In the genomic region with DNA sequence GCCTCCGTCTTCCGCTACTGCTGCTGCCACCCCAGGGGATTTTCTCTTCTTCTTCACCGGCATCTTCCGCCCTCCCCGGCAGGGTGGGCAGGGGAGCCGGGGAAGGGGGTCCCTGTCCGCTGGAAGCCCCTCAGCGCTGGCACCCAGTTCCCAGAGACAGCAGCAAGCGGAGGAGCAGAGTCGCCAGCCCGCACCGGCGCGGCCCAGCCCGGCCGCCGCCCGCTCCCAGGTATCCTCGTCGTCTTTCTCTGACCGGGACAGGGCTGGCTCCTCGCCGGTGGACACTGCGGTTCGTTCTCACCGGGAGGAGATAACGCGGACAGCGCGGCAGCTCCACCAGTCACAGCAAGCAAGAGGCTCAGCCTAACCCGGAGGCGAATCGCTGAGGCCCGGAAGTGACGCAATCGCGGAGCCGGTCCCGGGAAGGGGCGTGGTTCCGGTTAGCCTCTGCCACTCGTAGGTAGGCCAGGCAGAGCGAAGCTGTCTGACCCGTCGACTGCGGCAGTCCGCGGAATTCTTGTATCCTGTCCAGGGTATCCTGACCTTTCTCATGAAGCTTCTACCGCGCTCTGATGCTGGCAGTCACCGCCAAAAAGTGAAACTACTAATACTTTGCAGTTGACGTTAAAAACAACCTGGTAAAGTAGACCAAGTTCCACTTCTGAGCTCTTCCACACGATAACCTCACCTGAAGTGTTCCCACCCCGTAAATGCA, we compare ENCODE assay signal across 8 cellular contexts. TPM values are rescaled to one million over a fixed set of nuclear protein-coding genes. Genes with fewer than 3 reads are reported as not detected.
DNase-seq lines count a peak whose midpoint lies in the region; TF ChIP-seq lines count a peak whose summit lies in the region.

A gene (minus strand): TSS at position 351 of the 715 bp plus-strand sequence. CDS start 288 bp downstream, at position 63.

- no peak for TF ChIP-seq CTCF in GM20000 (IDR thresholded peaks at IDR 0.05; ENCODE audit: extremely low read depth, missing control alignments)

- peaks cover 10% of the 10 kb centered on the region for H3K4me1 ChIP-seq in effector memory CD4-positive, alpha-beta T cell (ENCODE audit: control insufficient read depth, insufficient read depth, low read length, poor library complexity, severe bottlenecking)

- POLR2A ChIA-PET in activated CD8-positive, alpha-beta memory T cell treated with anti-CD3 and anti-CD28 coated beads for 36 hours (lab: Charles Lee), result interaction anchor here (0.8 to 3.3 kb wide), 2 partner anchors 15 to 17 kb away, joined by 3 to 33 read pairs; a partner anchor contains a TSS

- H3K27me3 ChIP-seq in effector memory CD4-positive, alpha-beta T cell (replicated peaks; ENCODE audit: control insufficient read depth, insufficient read depth, low read length, poor library complexity, severe bottlenecking), result no peaks in the 10 kb centered on the region

- DNase-seq in CMK (ENCODE audit: low read depth) (peak; percentile 84), GM20000 (ENCODE audit: low spot score) (peak; percentile 96), HT-29 (ENCODE audit: low spot score) (peak; percentile 98), NOMO-1 (lab: John Stamatoyannopoulos, UW; ENCODE audit: unreplicated experiment in 2 of 2) (peak; percentile 78 to 90), lung microvascular endothelial cell (ENCODE audit: low read depth in 2 of 2) (peak; percentile 96)
- DNase-seq in effector memory CD4-positive, alpha-beta T cell, result peak; percentile 89 to 94 (median 90)
- DNase-seq in stimulated activated CD4-positive, alpha-beta T cell treated with anti-CD3 and anti-CD28 coated beads, TNF-alpha, amount 100 ng/mL, for 48 hours (ENCODE audit: low read depth in 3 of 3), result peak; percentile 90 to 93 (median 91)

- no peaks in the 10 kb centered on the region for H3K9me3 ChIP-seq in effector memory CD4-positive, alpha-beta T cell (ENCODE audit: control insufficient read depth, low read length)

- H3K27ac ChIP-seq in effector memory CD4-positive, alpha-beta T cell (ENCODE audit: insufficient read depth, low read length, poor library complexity, severe bottlenecking), result peak within 1 kb of the TSS; percentile 85

- peak within 1 kb of the TSS; percentile 97 for H3K4me3 ChIP-seq in effector memory CD4-positive, alpha-beta T cell (ENCODE audit: insufficient read depth, low read depth, low read length, poor library complexity, severe bottlenecking)

- H3K36me3 ChIP-seq in effector memory CD4-positive, alpha-beta T cell (ENCODE audit: control insufficient read depth, insufficient read depth, low read length), result no peaks in the 10 kb centered on the region

- CTCF ChIA-PET in activated CD8-positive, alpha-beta memory T cell treated with anti-CD3 and anti-CD28 coated beads for 36 hours (lab: Charles Lee), result interaction anchor here (1.2 to 1.4 kb wide), 2 partner anchors 17 to 55 kb away, joined by 5 to 6 read pairs; a partner anchor contains a TSS

RNA-seq across cellular contexts. Expression of the gene that starts here (rescaled TPM):
- total RNA-seq in HT-29 (2014; rRNA removed; shearing (Covaris generic)), result 203 and 220 TPM in 2 replicates
- 100 to 1,000 TPM in 1 of 2 experiments, 10 to 100 TPM in 1; 99.0 to 102 TPM for total RNA-seq in activated CD8-positive, alpha-beta memory T cell treated with anti-CD3 and anti-CD28 coated beads for 36 hours
- total RNA-seq in lung microvascular endothelial cell, result 31.7 and 39.2 TPM in 2 replicates

Comparison
In these comparisons a context has a peak if more than half of its experiments do, and no peak if none do; other contexts are left out.
1. Peak in every context shown above with its lines: DNase-seq, H3K4me3 ChIP-seq and H3K27ac ChIP-seq.